Comparison of ENCODE assay signal across 8 cellular contexts in genomic region chr1:66503841-66504470, GRCh38. TPM values are rescaled to one million over a fixed set of nuclear protein-coding genes. Genes with fewer than 3 reads are reported as not detected.
DNase-seq lines count a peak whose midpoint lies in the region; ATAC-seq and TF ChIP-seq lines count a peak whose summit lies in the region.

No MANE protein-coding gene starts in this region.

- no peaks in the 10 kb centered on the region for H3K36me3 Mint-ChIP-seq in Caco-2 (ENCODE audit: insufficient read depth, unreplicated experiment)
- H3K36me3 Mint-ChIP-seq in activated T-cell treated with anti-CD3 and anti-CD28 coated beads, Interleukin-2, amount 50 U/mL, for 72 hours (ENCODE audit: insufficient read depth in 2 of 2) = no peaks in the 10 kb centered on the region
- H3K36me3 Mint-ChIP-seq in glutamatergic neuron (ENCODE audit: unreplicated experiment) = no peaks in the 10 kb centered on the region

- H3K4me1 Mint-ChIP-seq in Caco-2 (ENCODE audit: low read depth, unreplicated experiment) (peaks cover 6% of the 10 kb centered on the region), glutamatergic neuron (ENCODE audit: low read depth, unreplicated experiment) (peaks cover 2% of the 10 kb centered on the region)
- H3K4me1 Mint-ChIP-seq in activated T-cell treated with anti-CD3 and anti-CD28 coated beads, Interleukin-2, amount 50 U/mL, for 72 hours (ENCODE audit: low read depth) = no peaks in the 10 kb centered on the region

- H3K9me3 Mint-ChIP-seq in Caco-2 (ENCODE audit: unreplicated experiment) = no peaks in the 10 kb centered on the region
- H3K9me3 Mint-ChIP-seq in activated T-cell treated with anti-CD3 and anti-CD28 coated beads, Interleukin-2, amount 50 U/mL, for 72 hours = no peaks in the 10 kb centered on the region
- H3K9me3 Mint-ChIP-seq in glutamatergic neuron (ENCODE audit: unreplicated experiment) = peaks cover 1% of the 10 kb centered on the region

- no peaks in the 10 kb centered on the region for H3K9me3 ChIP-seq in Caco-2

- H3K36me3 ChIP-seq in Caco-2 (ENCODE audit: control insufficient read depth, insufficient read depth, low read length) = no peaks in the 10 kb centered on the region

- TF ChIP-seq CTCF in Caco-2 (IDR thresholded peaks at IDR 0.05; ENCODE audit: insufficient read depth in 1 of 2, low read depth in 1 of 2, low read length in 1 of 2, severe bottlenecking in 1 of 2, unreplicated experiment in 1 of 2) (peak; percentile 40 to 56), glutamatergic neuron (IDR thresholded peaks at IDR 0.05; ENCODE audit: partially characterized antibody, unreplicated experiment) (peak; percentile 78)

- BruUV-seq in Caco-2 (replicated peaks; lab: Mats Ljungman, UMichigan) = no TSS peak

- CTCF ChIA-PET in Caco-2 (lab: Charles Lee) = interaction anchor here (0.6 to 1.1 kb wide), 5 partner anchors 24 to 222 kb away, joined by 3 to 4 read pairs (median 3); partner anchors contain the start of gene SGIP1

- DNase-seq in Caco-2 = peak; percentile 39 to 42
- peak; percentile 7 for DNase-seq in GM19238 (ENCODE audit: insufficient read length, low spot score)
- peak; percentile 21 for DNase-seq in NCI-H446 treated with DMSO at 0.1 percent for 48 hours (lab: John Stamatoyannopoulos, UW)
- peak; percentile 35 to 40 for DNase-seq in activated T-cell treated with anti-CD3 and anti-CD28 coated beads, Interleukin-2, amount 50 U/mL, for 72 hours
- peak; percentile 58 for DNase-seq in glutamatergic neuron
- DNase-seq in putamen (ENCODE audit: low spot score) = peak; percentile 59

- peak; percentile 97 for ATAC-seq in HG03342 (IDR thresholded peaks at IDR 0.05; ENCODE audit: unreplicated experiment)
- peak; percentile 69 to 73 for ATAC-seq in activated T-cell treated with anti-CD3 and anti-CD28 coated beads, Interleukin-2, amount 50 U/mL, for 72 hours (replicated peaks in 1 of 2)
- no peak for ATAC-seq in HG02678 (IDR thresholded peaks at IDR 0.05; ENCODE audit: unreplicated experiment)

- H3K27me3 Mint-ChIP-seq in Caco-2 (ENCODE audit: insufficient read depth, unreplicated experiment) (peaks cover 4% of the 10 kb centered on the region), glutamatergic neuron (ENCODE audit: unreplicated experiment) (no peaks in the 10 kb centered on the region)
- peaks cover 48% of the 10 kb centered on the region for H3K27me3 Mint-ChIP-seq in activated T-cell treated with anti-CD3 and anti-CD28 coated beads, Interleukin-2, amount 50 U/mL, for 72 hours (ENCODE audit: low read depth)

- H3K27ac Mint-ChIP-seq in Caco-2 (ENCODE audit: unreplicated experiment) (no peak overlapping the region), glutamatergic neuron (ENCODE audit: unreplicated experiment) (no peak overlapping the region)
- H3K27ac Mint-ChIP-seq in activated T-cell treated with anti-CD3 and anti-CD28 coated beads, Interleukin-2, amount 50 U/mL, for 72 hours = no peak overlapping the region

- no peaks in the 10 kb centered on the region for H3K27me3 ChIP-seq in Caco-2 (replicated peaks; ENCODE audit: control insufficient read depth, insufficient read depth, low read length)

- H3K4me3 ChIP-seq in Caco-2 (ENCODE audit: low read depth, low read length) = no peak overlapping the region

- POLR2A ChIA-PET in Caco-2 (lab: Charles Lee) = no interaction called here

- intact Hi-C loops in Caco-2 (cut with micrococcal nuclease; ENCODE audit: unreplicated experiment) = loop anchor here (1.0 to 5.0 kb wide), 3 partner anchors 52 to 547 kb away; no protein-coding TSS in a partner anchor

- no peaks in the 10 kb centered on the region for H3K4me1 ChIP-seq in Caco-2

- H3K4me3 Mint-ChIP-seq in Caco-2 (ENCODE audit: unreplicated experiment) (no peak overlapping the region), glutamatergic neuron (ENCODE audit: unreplicated experiment) (no peak overlapping the region)
- no peak overlapping the region for H3K4me3 Mint-ChIP-seq in activated T-cell treated with anti-CD3 and anti-CD28 coated beads, Interleukin-2, amount 50 U/mL, for 72 hours

RNA-seq across cellular contexts. Expression of gene SGIP1, which starts 30.0 kb away (rescaled TPM):
- total RNA-seq in Caco-2 (2022) (not detected in 2 replicates), glutamatergic neuron (ENCODE audit: unreplicated experiment) (75.2 TPM)
- total RNA-seq in activated T-cell treated with anti-CD3 and anti-CD28 coated beads, Interleukin-2, amount 50 U/mL, for 72 hours = under 1 TPM in 1 of 2 donors, not detected in 1; 0.31 TPM

Comparison
In these comparisons a context has a peak if more than half of its experiments do, and no peak if none do; other contexts are left out.
1. DNase-seq: peak in every context shown above with its lines; median percentile 59 in putamen; 58 in glutamatergic neuron; 40 in Caco-2; 38 in activated T-cell treated with anti-CD3 and anti-CD28 coated beads, Interleukin-2, amount 50 U/mL, for 72 hours; 21 in NCI-H446 treated with DMSO at 0.1 percent for 48 hours; 7 in GM19238.
2. RNA of gene SGIP1, which starts 30.0 kb away (total RNA-seq): 75.2 TPM in glutamatergic neuron (single experiment); 0.31 TPM in activated T-cell treated with anti-CD3 and anti-CD28 coated beads, Interleukin-2, amount 50 U/mL, for 72 hours and not detected in Caco-2; every median in the first group is over 10 times any median in the second.